In genomic region chr11:74171630-74172465, GRCh38 we compare ENCODE assay signal across 8 cellular contexts. TPM values are rescaled to one million over a fixed set of nuclear protein-coding genes. Genes with fewer than 3 reads are reported as not detected.
A peak's percentile ranks its signal among the peaks of the same experiment; 100 is the strongest.
DNase-seq lines count a peak whose midpoint lies in the region; ATAC-seq, FAIRE-seq and TF ChIP-seq lines count a peak whose summit lies in the region.

No MANE protein-coding gene starts in this region.

- H3K27me3 ChIP-seq in NT2/D1 (ENCODE audit: insufficient read depth, insufficient read length): no peaks in the 10 kb centered on the region
- no peaks in the 10 kb centered on the region for H3K27me3 ChIP-seq in pancreas

- no peak for TF ChIP-seq CTCF in pancreas (IDR thresholded peaks at IDR 0.05)

- H3K4me3 ChIP-seq in NT2/D1 (ENCODE audit: insufficient read length, low read depth) (peak overlapping the region; percentile 84), pancreas (peak overlapping the region; percentile 58 to 68 (median 63))

- H3K9me3 ChIP-seq in NT2/D1 (ENCODE audit: insufficient read depth, low read length): no peaks in the 10 kb centered on the region
- no peaks in the 10 kb centered on the region for H3K9me3 ChIP-seq in pancreas

- H3K27ac ChIP-seq in epithelial cell of prostate: peak overlapping the region; percentile 77
- peak overlapping the region; percentile 74 to 86 (median 78) for H3K27ac ChIP-seq in pancreas

- DNase-seq in Caki2 (ENCODE audit: low read depth) (peak; percentile 18), NT2/D1 (ENCODE audit: low read depth, low spot score) (no peak), epithelial cell of prostate (ENCODE audit: low read depth, low spot score) (no peak), pancreas (no peak), ACHN (no peak), NCI-H146 (lab: John Stamatoyannopoulos, UW) (no peak), amygdala (lab: John Stamatoyannopoulos, UW) (no peak), NCI-H146 treated with DMSO at 0.1 percent for 48 hours (lab: John Stamatoyannopoulos, UW; ENCODE audit: unreplicated experiment) (no peak)

- in situ Hi-C loops in Caki2 (cut with HindIII; ENCODE audit: low pct_unique_long_range_greater_than_20kb, low sequenced_read_pairs) (no loop called here), ACHN (cut with HindIII; ENCODE audit: low pct_ligation_motif_present, low pct_unique_long_range_greater_than_20kb, low sequenced_read_pairs) (no loop called here)

- peak in 2 of 4 donors; percentile 1 to 11 for ATAC-seq in pancreas

- H3K9ac ChIP-seq in NT2/D1 (ENCODE audit: insufficient read length, low read depth): peak overlapping the region; percentile 91

- intact Hi-C loops in pancreas (cut with DNase I): no loop called here

- 4 to 5% methylated on average over 10 of the region's 10 CpGs for WGBS in pancreas, 2 donors

- no peaks in the 10 kb centered on the region for H3K4me1 ChIP-seq in NT2/D1 (ENCODE audit: insufficient read depth, insufficient read length)
- peaks cover 14 to 20% (median 19%) of the 10 kb centered on the region in 3 donors for H3K4me1 ChIP-seq in pancreas

- FAIRE-seq in pancreas (lab: Jason Lieb, UNC): no peak

- H3K36me3 ChIP-seq in NT2/D1 (ENCODE audit: insufficient read depth, insufficient read length, low read length) (peaks cover 23% of the 10 kb centered on the region), pancreas (no peaks in the 10 kb centered on the region)

RNA-seq across cellular contexts. Expression of gene PPME1, which starts 0.8 kb away (rescaled TPM):
- total RNA-seq in Caki2 (2014; rRNA removed; shearing (Covaris generic); ENCODE audit: low replicate concordance): 92.8 and 103 TPM in 2 replicates
- total RNA-seq in pancreas: 10 to 100 TPM in 5 of 6 donors, 1 to 10 TPM in 1; 9.6 to 18.7 (median 13.6) TPM
- 10 to 100 TPM; 11.7 to 20.6 TPM for polyA plus RNA-seq in pancreas

RNA-seq across cellular contexts. Expression of gene C2CD3, which starts 1.0 kb away (rescaled TPM):
- 28.4 and 32.4 TPM in 2 replicates for total RNA-seq in Caki2 (2014; rRNA removed; shearing (Covaris generic); ENCODE audit: low replicate concordance)
- 10 to 100 TPM in 1 of 6 donors, 1 to 10 TPM in 5; 7.0 to 14.8 (median 8.6) TPM for total RNA-seq in pancreas
- polyA plus RNA-seq in pancreas: 10 to 100 TPM in 1 of 2 donors, 1 to 10 TPM in 1; 8.2 to 11.6 TPM
